9 cellular contexts compared by ENCODE assay signal in genomic region chr10:103593022-103593570, GRCh38.
"Had no signal": no experiment of that assay in that cellular context is flagged by ENCODE, and none has a peak within 500 bp of the region (broad histone marks: within the 10 kb centered on the region; RNA-seq: fewer than 3 reads in every experiment).

No MANE protein-coding gene starts in this region.

- H3K4me1 ChIP-seq: parathyroid adenoma had no signal

- DNase-seq: cerebellar nuclear complex, hippocampal formation, tibial artery had no signal

- H3K36me3 Mint-ChIP-seq: activated CD4-positive, alpha-beta memory T cell treated with anti-CD3 and anti-CD28 coated beads for 36 hours; activated naive CD8-positive, alpha-beta T cell had no signal

- H3K4me3 ChIP-seq: lung, tibial artery had no signal

- H3K4me3 Mint-ChIP-seq: activated CD4-positive, alpha-beta memory T cell treated with anti-CD3 and anti-CD28 coated beads for 36 hours; activated naive CD8-positive, alpha-beta T cell; activated T-cell treated with anti-CD3 and anti-CD28 coated beads, Interleukin-2, amount 50 U/mL, for 4 hours had no signal

- H3K27me3 ChIP-seq: brain microvascular endothelial cell, tibial artery had no signal

- H3K27ac ChIP-seq: brain microvascular endothelial cell, parathyroid adenoma, tibial artery had no signal

- H3K27ac Mint-ChIP-seq: activated CD4-positive, alpha-beta memory T cell treated with anti-CD3 and anti-CD28 coated beads for 36 hours; activated naive CD8-positive, alpha-beta T cell had no signal

- H3K27me3 Mint-ChIP-seq: activated CD4-positive, alpha-beta memory T cell treated with anti-CD3 and anti-CD28 coated beads for 36 hours; activated naive CD8-positive, alpha-beta T cell had no signal

- H3K9me3 Mint-ChIP-seq: activated CD4-positive, alpha-beta memory T cell treated with anti-CD3 and anti-CD28 coated beads for 36 hours; activated T-cell treated with anti-CD3 and anti-CD28 coated beads, Interleukin-2, amount 50 U/mL, for 4 hours had no signal

- H3K36me3 ChIP-seq: brain microvascular endothelial cell had no signal
